In the genomic region with DNA sequence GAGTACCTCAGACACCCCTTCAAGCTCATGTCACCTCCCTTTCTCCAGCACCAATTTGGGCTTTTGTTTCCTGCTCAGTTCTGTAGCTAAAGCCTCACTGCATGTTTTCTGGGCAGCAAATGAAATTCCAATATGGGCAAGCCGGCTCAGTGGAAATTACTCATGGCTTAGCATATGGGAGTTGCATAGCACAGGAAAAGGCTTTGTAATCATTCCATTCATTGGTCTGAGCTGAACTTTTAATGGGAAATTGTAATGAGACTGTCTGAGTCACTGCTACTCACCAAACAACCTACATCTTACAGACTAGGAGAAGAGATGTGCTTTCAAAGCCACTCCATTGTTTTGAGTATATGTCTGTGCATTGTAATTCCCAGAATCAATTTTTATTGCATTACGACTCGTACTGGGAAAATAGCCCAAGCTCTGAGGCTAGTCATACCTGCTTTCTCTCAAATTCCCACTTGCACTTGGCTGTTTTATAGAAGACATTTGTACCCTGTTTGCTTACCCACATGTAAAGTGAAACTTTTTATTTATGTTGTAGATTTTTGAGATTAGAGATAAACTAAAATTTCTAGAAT, we compare ENCODE assay signal across 12 cellular contexts.
DNase-seq lines count a peak whose midpoint lies in the region; FAIRE-seq and TF ChIP-seq lines count a peak whose summit lies in the region.
"Had no signal": no experiment of that assay in that cellular context is flagged by ENCODE, and none has a peak within 500 bp of the region (broad histone marks: within the 10 kb centered on the region; RNA-seq: fewer than 3 reads in every experiment).

No MANE protein-coding gene starts in this region.

- CTCF ChIA-PET in AG04449 (lab: Yijun Ruan, JAX): no interaction called here

- no peak overlapping the region for H3K27ac ChIP-seq in transverse colon
- no peak overlapping the region for H3K27ac ChIP-seq in spleen
- H3K27ac ChIP-seq: WERI-Rb-1 had no signal

- intact Hi-C loops in transverse colon (cut with DNase I; ENCODE audit: low total_unique reads): no loop called here
- intact Hi-C loops in spleen (cut with DNase I; ENCODE audit: low total_unique reads): no loop called here

- in situ Hi-C loops in astrocyte of the cerebellum (cut with HindIII; ENCODE audit: low sequenced_read_pairs): no loop called here
- in situ Hi-C loops in transverse colon (cut with MboI; ENCODE audit: low pct_ligation_motif_present in 1 of 4, low pct_unique_long_range_greater_than_20kb in 1 of 4, low sequenced_read_pairs in 3 of 4): no loop called here

- peaks cover 0 to 7% (median 3%) of the 10 kb centered on the region in 4 donors for H3K4me1 ChIP-seq in transverse colon
- no peaks in the 10 kb centered on the region for H3K4me1 ChIP-seq in spleen

- no peak for FAIRE-seq in HTR-8/SVneo (lab: Jason Lieb, UNC)

- no peak for TF ChIP-seq POLR2A in transverse colon (IDR thresholded peaks at IDR 0.05)
- TF ChIP-seq POLR2A in spleen (IDR thresholded peaks at IDR 0.05): no peak

- WGBS in transverse colon (ENCODE audit: low coverage in 1 of 2), 2 donors: 17 to 28% methylated on average over 3 of the region's 3 CpGs
- whole genome bisulfite sequencing in spleen, 5 donors: 74 to 82% (median 77%) methylated on average over 3 of the region's 3 CpGs

- no peaks in the 10 kb centered on the region for H3K9me3 ChIP-seq in transverse colon
- peaks cover 0 to 9% (median 2%) of the 10 kb centered on the region in 8 donors for H3K9me3 ChIP-seq in spleen

- peak overlapping the region; percentile 20 for H3K4me3 ChIP-seq in AG04449 (ENCODE audit: low read depth, low read length)
- no peak overlapping the region for H3K4me3 ChIP-seq in astrocyte of the cerebellum (ENCODE audit: low read depth, low read length)
- no peak overlapping the region for H3K4me3 ChIP-seq in transverse colon
- no peak overlapping the region for H3K4me3 ChIP-seq in spleen

- no peak for TF ChIP-seq EP300 in transverse colon (IDR thresholded peaks at IDR 0.05; ENCODE audit: low read depth)

- H3K27me3 ChIP-seq in transverse colon (no peaks in the 10 kb centered on the region), spleen (replicated peaks in 1 of 7) (no peaks in the 10 kb centered on the region)

- DNase-seq in AG04449 (ENCODE audit: low read depth, low spot score) (peak; percentile 67), HTR-8/SVneo (ENCODE audit: insufficient read length, low spot score) (peak; percentile 24), astrocyte of the cerebellum (ENCODE audit: low read depth) (peak; percentile 74), iris pigment epithelial cell (ENCODE audit: low read depth) (peak; percentile 90), transverse colon (no peak), spleen (no peak)
- no peak for DNase-seq in activated CD8-positive, alpha-beta memory T cell treated with anti-CD3 and anti-CD28 coated beads for 24 hours
- DNase-seq in stimulated activated CD4-positive, alpha-beta T cell treated with anti-CD3 and anti-CD28 coated beads, Interleukin-4, amount 100 ng/mL, for 24 hours: no peak
- DNase-seq: NCI-H2081; occipital lobe; stimulated activated CD4-positive, alpha-beta T cell treated with anti-CD3 and anti-CD28 coated beads, Interleukin-4, amount 100 ng/mL, for 4 hours; WERI-Rb-1 had no signal

- POLR2A ChIA-PET in AG04449 (lab: Yijun Ruan, JAX): interaction anchor here (0.6 to 0.7 kb wide), 2 partner anchors 22 to 909 kb away, joined by 3 read pairs; no protein-coding TSS in a partner anchor

- no peak for TF ChIP-seq CTCF in AG04449 (IDR thresholded peaks at IDR 0.05; ENCODE audit: insufficient read depth, low read length, missing control alignments)
- no peak for TF ChIP-seq CTCF in astrocyte of the cerebellum (IDR thresholded peaks at IDR 0.05; ENCODE audit: low read depth, low read length, missing control alignments)
- TF ChIP-seq CTCF in transverse colon (IDR thresholded peaks at IDR 0.05): no peak
- no peak for TF ChIP-seq CTCF in spleen (IDR thresholded peaks at IDR 0.05 in 8 of 11, conservative IDR thresholded peaks at IDR 0.05 in 3 of 11)

- H3K36me3 ChIP-seq in transverse colon: no peaks in the 10 kb centered on the region
- H3K36me3 ChIP-seq in spleen: no peaks in the 10 kb centered on the region
- H3K36me3 ChIP-seq: WERI-Rb-1 had no signal

Comparison
In these comparisons a context has a peak if more than half of its experiments do, and no peak if none do; other contexts are left out.
1. DNase-seq: peak in AG04449 (single experiment), HTR-8/SVneo (single experiment), astrocyte of the cerebellum (single experiment) and iris pigment epithelial cell (single experiment); none in transverse colon (single experiment), activated CD8-positive, alpha-beta memory T cell treated with anti-CD3 and anti-CD28 coated beads for 24 hours (single experiment), spleen (single experiment) and stimulated activated CD4-positive, alpha-beta T cell treated with anti-CD3 and anti-CD28 coated beads, Interleukin-4, amount 100 ng/mL, for 24 hours (single experiment).